ENCODE assay signal across 25 cellular contexts in the genomic region with DNA sequence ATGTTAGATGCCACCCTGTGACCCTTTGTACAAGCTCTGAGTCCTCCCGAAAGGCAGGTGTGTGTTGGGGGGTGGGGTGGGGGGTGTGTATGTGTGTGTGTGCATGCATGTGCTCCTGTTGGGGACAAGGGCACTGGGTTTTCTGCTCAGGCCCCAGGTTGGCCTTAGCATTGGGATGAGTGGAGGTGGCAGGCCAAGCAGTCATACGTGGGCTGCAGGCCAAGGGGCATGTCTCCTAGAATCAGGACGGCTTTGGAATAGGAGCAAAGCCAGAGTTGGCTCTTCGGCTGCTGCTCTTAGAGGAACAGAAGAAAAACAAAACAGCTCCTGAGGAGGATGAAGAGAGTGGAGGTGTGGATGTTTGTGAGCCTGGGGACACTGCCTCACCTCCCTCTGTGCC. TPM values are rescaled to one million over a fixed set of nuclear protein-coding genes. Genes with fewer than 3 reads are reported as not detected.
"Had no signal": no experiment of that assay in that cellular context is flagged by ENCODE, and none has a peak within 500 bp of the region (broad histone marks: within the 10 kb centered on the region; RNA-seq: fewer than 3 reads in every experiment).

No MANE protein-coding gene starts in this region.

- H3K36me3 Mint-ChIP-seq: activated naive CD8-positive, alpha-beta T cell; brain; natural killer cell treated with Interleukin-12 subunit alpha and Interleukin-12 subunit beta and Interleukin-15 and Interleukin-18, amount 100 ng/mL, for 72 hours; WTC11 had no signal

- DNase-seq: activated CD4-positive, alpha-beta T cell treated with anti-CD3 and anti-CD28 coated beads for 1 hour; activated CD8-positive, alpha-beta T cell treated with anti-CD3 and anti-CD28 coated beads, Interleukin-2, amount 10 ng/mL, durations not matched to agents 7 days and 5 days; activated naive CD4-positive, alpha-beta T cell; activated T-cell treated with anti-CD3 and anti-CD28 coated beads for 4 hours; activated T-cell treated with anti-CD3 and anti-CD28 coated beads, Interleukin-2, amount 50 U/mL, for 72 hours; cortex of kidney; effector memory CD8-positive, alpha-beta T cell; foreskin keratinocyte; kidney glomerular epithelial cell; left lung; mucosa of descending colon; pancreas; spleen; stimulated activated naive CD4-positive, alpha-beta T cell treated with Interleukin-2 at 50 U/mL for 16 hours; T-helper 2 cell; testis; trophoblast cell had no signal

- H3K36me3 ChIP-seq: ascending aorta, cardiac muscle cell, left lung, pancreas, spleen had no signal

- H3K4me3 ChIP-seq: ascending aorta, cardiac muscle cell, left lung, mucosa of descending colon, pancreas, psoas muscle, spleen, testis had no signal

- H3K27ac Mint-ChIP-seq: activated CD8-positive, alpha-beta T cell treated with anti-CD3 and anti-CD28 coated beads, Interleukin-2, amount 10 ng/mL, durations not matched to agents 7 days and 5 days; activated naive CD8-positive, alpha-beta T cell; activated T-cell treated with anti-CD3 and anti-CD28 coated beads, Interleukin-2, amount 50 U/mL, for 72 hours; brain; effector memory CD8-positive, alpha-beta T cell; natural killer cell treated with Interleukin-12 subunit alpha and Interleukin-12 subunit beta and Interleukin-15 and Interleukin-18, amount 100 ng/mL, for 72 hours; WTC11 had no signal

- H3K27me3 ChIP-seq: ascending aorta, cardiac muscle cell, foreskin keratinocyte, pancreas, testis had no signal

- H3K4me3 Mint-ChIP-seq: activated CD8-positive, alpha-beta T cell treated with anti-CD3 and anti-CD28 coated beads, Interleukin-2, amount 10 ng/mL, durations not matched to agents 7 days and 5 days; activated naive CD8-positive, alpha-beta T cell; activated T-cell treated with anti-CD3 and anti-CD28 coated beads, Interleukin-2, amount 50 U/mL, for 72 hours; brain; effector memory CD8-positive, alpha-beta T cell; natural killer cell treated with Interleukin-12 subunit alpha and Interleukin-12 subunit beta and Interleukin-15 and Interleukin-18, amount 100 ng/mL, for 72 hours; WTC11 had no signal

- H3K9me3 ChIP-seq: ascending aorta, left lung, mucosa of descending colon, pancreas, psoas muscle, spleen, testis had no signal

- H3K4me1 ChIP-seq: ascending aorta, foreskin keratinocyte, left lung, psoas muscle had no signal

- H3K27ac ChIP-seq: ascending aorta, cardiac muscle cell, foreskin keratinocyte, left lung, pancreas, psoas muscle, testis had no signal

- ATAC-seq: activated CD8-positive, alpha-beta T cell treated with anti-CD3 and anti-CD28 coated beads, Interleukin-2, amount 10 ng/mL, durations not matched to agents 7 days and 5 days; activated T-cell treated with anti-CD3 and anti-CD28 coated beads, Interleukin-2, amount 50 U/mL, for 72 hours; effector memory CD8-positive, alpha-beta T cell; foreskin keratinocyte; left lung; mucosa of descending colon; natural killer cell treated with Interleukin-12 subunit alpha and Interleukin-12 subunit beta and Interleukin-15 and Interleukin-18, amount 100 ng/mL, for 72 hours; pancreas; psoas muscle; SK-N-SH treated with all-trans-retinoic acid at 6 μM for 48 hours; WTC11 had no signal

RNA-seq across cellular contexts. Expression of gene HSPA12A, which starts 26.0 kb away (rescaled TPM):
- total RNA-seq: activated CD8-positive, alpha-beta T cell treated with anti-CD3 and anti-CD28 coated beads, Interleukin-2, amount 10 ng/mL, durations not matched to agents 7 days and 5 days had no signal
